Comparison of ENCODE assay signal across 14 cellular contexts in the genomic region with DNA sequence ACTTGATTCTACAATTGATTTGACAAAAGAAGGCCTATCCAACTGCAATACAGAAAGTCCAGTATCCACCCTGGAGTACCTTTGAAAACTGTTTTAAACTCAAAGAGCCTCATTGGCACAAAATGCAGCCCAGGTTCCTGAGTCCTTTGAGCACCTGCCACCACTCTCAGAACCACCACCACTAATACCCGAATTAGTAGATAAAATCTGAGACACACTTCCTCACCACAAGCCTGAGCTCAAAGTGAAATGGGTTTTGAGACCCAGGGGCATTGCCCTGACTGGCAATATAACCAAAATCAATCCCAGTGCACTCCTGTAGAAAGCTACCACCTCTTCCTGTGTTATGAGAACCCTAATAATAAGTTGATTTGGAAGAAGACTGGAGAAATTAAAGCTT.
"Had no signal": no experiment of that assay in that cellular context is flagged by ENCODE, and none has a peak within 500 bp of the region (broad histone marks: within the 10 kb centered on the region; RNA-seq: fewer than 3 reads in every experiment).

No MANE protein-coding gene starts in this region.

- DNase-seq: activated B cell treated with CpG ODN at 0.5 μM for 24 hours; activated CD4-positive, alpha-beta T cell treated with anti-CD3 and anti-CD28 coated beads, Interleukin-2, amount 10 ng/mL, durations not matched to agents 24 days and 14 days; activated CD8-positive, alpha-beta memory T cell treated with anti-CD3 and anti-CD28 coated beads, Interleukin-2, amount 50 U/mL, for 4 hours; activated naive CD4-positive, alpha-beta T cell treated with Interleukin-2 at 50 U/mL for 16 hours; adrenal gland; immature natural killer cell; left ventricle myocardium superior; psoas muscle; right cardiac atrium; stimulated activated CD4-positive, alpha-beta T cell treated with anti-CD3 and anti-CD28 coated beads, Interleukin-2, amount 100 ng/mL, for 24 hours had no signal

- H3K9ac ChIP-seq: neural progenitor cell had no signal

- H3K9me3 ChIP-seq: adrenal gland, psoas muscle, suprapubic skin had no signal

- H3K4me1 Mint-ChIP-seq: activated B cell treated with CpG ODN at 0.5 μM for 24 hours; activated CD4-positive, alpha-beta T cell treated with anti-CD3 and anti-CD28 coated beads, Interleukin-2, amount 10 ng/mL, durations not matched to agents 24 days and 14 days; immature natural killer cell; neural progenitor cell had no signal

- H3K27me3 ChIP-seq: adrenal gland, neural progenitor cell, suprapubic skin had no signal

- H3K4me1 ChIP-seq: adrenal gland had no signal

- H3K9me3 Mint-ChIP-seq: activated B cell treated with CpG ODN at 0.5 μM for 24 hours; activated CD4-positive, alpha-beta T cell treated with anti-CD3 and anti-CD28 coated beads, Interleukin-2, amount 10 ng/mL, durations not matched to agents 24 days and 14 days; activated T-helper 1 cell treated with anti-CD3 and anti-CD28 coated beads, Interleukin-12 subunit alpha, Interleukin-12 subunit beta, Interleukin-2, Interleukin-4 antibody, amounts not matched to agents 30 ng/mL and 10 ng/mL and 1 ng/mL, durations not matched to agents 14 hours and 24 hours and 36 hours; neural progenitor cell; stimulated activated naive CD8-positive, alpha-beta T cell treated with anti-CD3 and anti-CD28 coated beads, Interleukin-15, Interleukin-2, amounts not matched to agents 100 ng/mL and 50 ng/mL, for 24 hours had no signal

- H3K27me3 Mint-ChIP-seq: activated B cell treated with CpG ODN at 0.5 μM for 24 hours; stimulated activated naive CD8-positive, alpha-beta T cell treated with anti-CD3 and anti-CD28 coated beads, Interleukin-15, Interleukin-2, amounts not matched to agents 100 ng/mL and 50 ng/mL, for 24 hours had no signal

- H3K27ac ChIP-seq: adrenal gland, neural progenitor cell, psoas muscle, suprapubic skin had no signal

- H3K4me3 Mint-ChIP-seq: activated B cell treated with CpG ODN at 0.5 μM for 24 hours; activated CD4-positive, alpha-beta T cell treated with anti-CD3 and anti-CD28 coated beads, Interleukin-2, amount 10 ng/mL, durations not matched to agents 24 days and 14 days; activated T-helper 1 cell treated with anti-CD3 and anti-CD28 coated beads, Interleukin-12 subunit alpha, Interleukin-12 subunit beta, Interleukin-2, Interleukin-4 antibody, amounts not matched to agents 30 ng/mL and 10 ng/mL and 1 ng/mL, durations not matched to agents 14 hours and 24 hours and 36 hours; immature natural killer cell; neural progenitor cell; stimulated activated naive CD8-positive, alpha-beta T cell treated with anti-CD3 and anti-CD28 coated beads, Interleukin-15, Interleukin-2, amounts not matched to agents 100 ng/mL and 50 ng/mL, for 24 hours had no signal

- ATAC-seq: left ventricle myocardium superior, psoas muscle, right cardiac atrium had no signal

- H3K36me3 Mint-ChIP-seq: immature natural killer cell, neural progenitor cell had no signal

- H2AFZ ChIP-seq: neural progenitor cell had no signal

- H3K36me3 ChIP-seq: adrenal gland, neural progenitor cell, suprapubic skin had no signal

- H3K4me2 ChIP-seq: neural progenitor cell had no signal

- H3K27ac Mint-ChIP-seq: activated B cell treated with CpG ODN at 0.5 μM for 24 hours; activated CD4-positive, alpha-beta T cell treated with anti-CD3 and anti-CD28 coated beads, Interleukin-2, amount 10 ng/mL, durations not matched to agents 24 days and 14 days; activated T-helper 1 cell treated with anti-CD3 and anti-CD28 coated beads, Interleukin-12 subunit alpha, Interleukin-12 subunit beta, Interleukin-2, Interleukin-4 antibody, amounts not matched to agents 30 ng/mL and 10 ng/mL and 1 ng/mL, durations not matched to agents 14 hours and 24 hours and 36 hours; immature natural killer cell; neural progenitor cell; stimulated activated naive CD8-positive, alpha-beta T cell treated with anti-CD3 and anti-CD28 coated beads, Interleukin-15, Interleukin-2, amounts not matched to agents 100 ng/mL and 50 ng/mL, for 24 hours had no signal

- H3K4me3 ChIP-seq: adrenal gland, neural progenitor cell, psoas muscle, suprapubic skin had no signal
